Comparison of ENCODE assay signal across 14 cellular contexts in genomic region chr15:82936966-82937647, GRCh38. TPM values are rescaled to one million over a fixed set of nuclear protein-coding genes. Genes with fewer than 3 reads are reported as not detected.
A peak's percentile ranks its signal among the peaks of the same experiment; 100 is the strongest.
DNase-seq lines count a peak whose midpoint lies in the region; ATAC-seq and TF ChIP-seq lines count a peak whose summit lies in the region.
"Had no signal": no experiment of that assay in that cellular context is flagged by ENCODE, and none has a peak within 500 bp of the region (broad histone marks: within the 10 kb centered on the region; RNA-seq: fewer than 3 reads in every experiment).

No MANE protein-coding gene starts in this region.

- H4K20me1 ChIP-seq in osteoblast (ENCODE audit: insufficient read depth, low read length), result no peaks in the 10 kb centered on the region
- H4K20me1 ChIP-seq: BLaER1 had no signal

- intact Hi-C loops in dorsolateral prefrontal cortex (cut with DNase I), result no loop called here

- no peaks in the 10 kb centered on the region for H3K36me3 Mint-ChIP-seq in chondrocyte (ENCODE audit: low read depth)

- H3K36me3 ChIP-seq in MG63 (no peaks in the 10 kb centered on the region), osteoblast (ENCODE audit: insufficient read depth, low read length) (no peaks in the 10 kb centered on the region)
- H3K36me3 ChIP-seq: BLaER1 had no signal

- TF ChIP-seq CTCF in chondrocyte (IDR thresholded peaks at IDR 0.05) (no peak), osteoblast (IDR thresholded peaks at IDR 0.05; ENCODE audit: extremely low read depth, low read depth, low read length) (no peak), dorsolateral prefrontal cortex (IDR thresholded peaks at IDR 0.05 in 54 of 56, conservative IDR thresholded peaks at IDR 0.05 in 2 of 56; ENCODE audit: low read depth in 1 of 56, partially characterized antibody in 56 of 56) (no peak)

- H3K9me3 Mint-ChIP-seq in chondrocyte (ENCODE audit: low read depth), result peaks cover 4% of the 10 kb centered on the region

- H3K4me1 Mint-ChIP-seq in chondrocyte (ENCODE audit: low read depth), result peaks cover 4% of the 10 kb centered on the region

- no peaks in the 10 kb centered on the region for H3K27me3 Mint-ChIP-seq in chondrocyte (ENCODE audit: low read depth)

- H3K4me1 ChIP-seq in osteoblast (ENCODE audit: insufficient read depth, low read length), result peaks cover 2% of the 10 kb centered on the region
- H3K4me1 ChIP-seq: parathyroid adenoma had no signal

- H3K27me3 ChIP-seq in MG63 (no peaks in the 10 kb centered on the region), osteoblast (ENCODE audit: insufficient read depth, low read length) (no peaks in the 10 kb centered on the region), dorsolateral prefrontal cortex (no peaks in the 10 kb centered on the region)
- H3K27me3 ChIP-seq: BLaER1 had no signal

- H3K79me2 ChIP-seq in osteoblast (ENCODE audit: insufficient read depth, low read length), result no peaks in the 10 kb centered on the region

- DNase-seq in AG20443 (ENCODE audit: low spot score), result peak; percentile 68
- peak; percentile 59 for DNase-seq in MG63
- no peak for DNase-seq in chondrocyte (ENCODE audit: low spot score)
- peak; percentile 82 for DNase-seq in osteoblast (ENCODE audit: insufficient read length, low spot score, missing footprints)
- no peak for DNase-seq in occipital lobe (lab: John Stamatoyannopoulos, UW)
- no peak for DNase-seq in dorsolateral prefrontal cortex
- no peak for DNase-seq in NCI-H2196 (lab: John Stamatoyannopoulos, UW; ENCODE audit: unreplicated experiment)
- DNase-seq: cortex of kidney; NCI-H2081; stimulated activated CD4-positive, alpha-beta T cell treated with anti-CD3 and anti-CD28 coated beads, Interleukin-2, amount 100 ng/mL, for 24 hours had no signal

- H3K4me3 ChIP-seq in MG63 (no peak overlapping the region), osteoblast (ENCODE audit: insufficient read depth, low read length) (no peak overlapping the region), dorsolateral prefrontal cortex (no peak overlapping the region)
- H3K4me3 ChIP-seq: BLaER1 had no signal

- no peak overlapping the region for H3K4me3 Mint-ChIP-seq in chondrocyte (ENCODE audit: unreplicated experiment)

- ATAC-seq in HG03108 (IDR thresholded peaks at IDR 0.05; ENCODE audit: unreplicated experiment), result no peak

- H3K27ac ChIP-seq in osteoblast (ENCODE audit: low read depth, low read length), result no peak overlapping the region
- no peak overlapping the region for H3K27ac ChIP-seq in dorsolateral prefrontal cortex
- H3K27ac ChIP-seq: BLaER1, KMS-11, parathyroid adenoma had no signal

- no peak overlapping the region for H2AFZ ChIP-seq in osteoblast (ENCODE audit: low read length)
- H2AFZ ChIP-seq: parathyroid adenoma had no signal

- H3K27ac Mint-ChIP-seq in chondrocyte (ENCODE audit: unreplicated experiment), result peak overlapping the region; percentile 6

- no peaks in the 10 kb centered on the region for H3K9me3 ChIP-seq in MG63
- H3K9me3 ChIP-seq in osteoblast (ENCODE audit: low read depth, low read length), result no peaks in the 10 kb centered on the region
- H3K9me3 ChIP-seq: BLaER1 had no signal

- H3K4me2 ChIP-seq in osteoblast (ENCODE audit: insufficient read depth, low read length), result no peak overlapping the region
- H3K4me2 ChIP-seq: BLaER1, KMS-11 had no signal

RNA-seq across cellular contexts. Expression of gene HOMER2, which starts 15.4 kb away (rescaled TPM):
- total RNA-seq in MG63 (2014; rRNA removed; shearing (Covaris generic); ENCODE audit: low replicate concordance), result 19.6 and 19.7 TPM in 2 replicates
- total RNA-seq in chondrocyte (5.9 to 6.9 TPM (median 6.1 TPM) in 3 replicates), osteoblast (7.7 and 11.6 TPM in 2 replicates), occipital lobe (76.7 TPM), dorsolateral prefrontal cortex (10 to 100 TPM; 17.7 to 58.5 (median 39.0) TPM)

RNA-seq across cellular contexts. Expression of gene RAMAC, which starts 48.9 kb away (rescaled TPM):
- total RNA-seq in MG63 (2014; rRNA removed; shearing (Covaris generic); ENCODE audit: low replicate concordance), result 25.1 and 28.5 TPM in 2 replicates
- total RNA-seq in chondrocyte (19.1 to 21.3 TPM (median 19.4 TPM) in 3 replicates), osteoblast (25.6 and 26.4 TPM in 2 replicates), occipital lobe (41.5 TPM), dorsolateral prefrontal cortex (10 to 100 TPM in 116 of 120 experiments, 1 to 10 TPM in 4; 4.9 to 24.6 (median 17.0) TPM)

Comparison
In these comparisons a context has a peak if more than half of its experiments do, and no peak if none do; other contexts are left out.
1. DNase-seq: peak in AG20443 (single experiment), MG63 (single experiment) and osteoblast (single experiment); none in chondrocyte (single experiment), occipital lobe (single experiment), dorsolateral prefrontal cortex (0 of 10) and NCI-H2196 (single experiment).